In the genomic region with DNA sequence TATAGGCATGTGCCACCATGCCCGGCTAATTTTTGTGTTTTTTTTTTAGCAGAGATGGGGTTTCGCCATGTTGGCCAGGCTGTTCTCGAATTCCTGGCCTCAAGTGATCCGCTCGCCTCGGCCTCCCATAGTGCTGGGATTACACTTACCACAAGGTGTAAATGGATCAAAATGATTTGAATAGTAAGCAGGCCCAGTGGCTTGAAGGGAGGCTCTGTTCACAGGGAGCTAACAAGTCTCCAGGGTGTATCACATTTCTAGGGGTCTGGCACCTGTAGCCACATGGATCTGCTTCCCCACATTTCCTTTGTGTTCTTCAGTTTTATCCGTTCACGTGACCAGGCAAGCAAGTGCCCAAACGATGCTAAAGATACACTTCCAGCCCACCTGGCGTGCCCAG, we compare ENCODE assay signal across 28 cellular contexts. TPM values are rescaled to one million over a fixed set of nuclear protein-coding genes. Genes with fewer than 3 reads are reported as not detected.
"Had no signal": no experiment of that assay in that cellular context is flagged by ENCODE, and none has a peak within 500 bp of the region (broad histone marks: within the 10 kb centered on the region; RNA-seq: fewer than 3 reads in every experiment).

No MANE protein-coding gene starts in this region.

- H3K27ac Mint-ChIP-seq: activated naive CD8-positive, alpha-beta T cell; activated T-helper 2 cell treated with anti-CD3 and anti-CD28 coated beads, Interferon-gamma antibody, Interleukin-2, Interleukin-4, amounts not matched to agents 10 μg/mL and 5 μg/mL and 100 μg/mL, durations not matched to agents 14 hours and 24 hours and 36 hours had no signal

- H3K27me3 ChIP-seq: adrenal gland, ascending aorta, brain microvascular endothelial cell, hepatocyte, ovary, right atrium auricular region, suprapubic skin, tibial nerve had no signal

- H3K27ac ChIP-seq: adrenal gland, ascending aorta, brain microvascular endothelial cell, hepatocyte, lower lobe of right lung, ovary, psoas muscle, right atrium auricular region, suprapubic skin, tibial nerve had no signal

- H3K36me3 Mint-ChIP-seq: activated naive CD8-positive, alpha-beta T cell had no signal

- H3K9me3 Mint-ChIP-seq: activated T-cell treated with anti-CD3 and anti-CD28 coated beads, Interleukin-2, amount 50 U/mL, for 4 hours; activated T-helper 2 cell treated with anti-CD3 and anti-CD28 coated beads, Interferon-gamma antibody, Interleukin-2, Interleukin-4, amounts not matched to agents 10 μg/mL and 5 μg/mL and 100 μg/mL, durations not matched to agents 14 hours and 24 hours and 36 hours; immature natural killer cell; naive thymus-derived CD4-positive, alpha-beta T cell had no signal

- H3K27me3 Mint-ChIP-seq: activated naive CD8-positive, alpha-beta T cell; naive thymus-derived CD4-positive, alpha-beta T cell had no signal

- ATAC-seq: activated T-cell treated with anti-CD3 and anti-CD28 coated beads, Interleukin-2, amount 50 U/mL, for 4 hours; left lobe of liver; lower lobe of right lung; naive thymus-derived CD4-positive, alpha-beta T cell; psoas muscle; stimulated activated naive CD8-positive, alpha-beta T cell treated with anti-CD3 and anti-CD28 coated beads, Interleukin-15, Interleukin-2, amounts not matched to agents 100 U/mL and 50 U/mL, for 24 hours had no signal

- H3K9me3 ChIP-seq: adrenal gland, ascending aorta, lower lobe of right lung, ovary, psoas muscle, right atrium auricular region, suprapubic skin, tibial nerve had no signal

- H3K4me3 ChIP-seq: adrenal gland, ascending aorta, hepatocyte, lower lobe of right lung, ovary, psoas muscle, right atrium auricular region, suprapubic skin, tibial nerve had no signal

- DNase-seq: activated CD4-positive, alpha-beta T cell treated with anti-CD3 and anti-CD28 coated beads for 1 hour; activated CD4-positive, alpha-beta T cell treated with anti-CD3 and anti-CD28 coated beads, Interleukin-2, amount 50 U/mL, for 1 hour; activated naive CD4-positive, alpha-beta T cell; activated T-cell treated with anti-CD3 and anti-CD28 coated beads, Interleukin-2, amount 50 U/mL, for 4 hours; adrenal gland; brain microvascular endothelial cell; central memory CD4-positive, alpha-beta T cell; dermis blood vessel endothelial cell; effector CD8-positive, alpha-beta T cell; foreskin melanocyte; immature natural killer cell; lower lobe of right lung; ovary; psoas muscle; stimulated activated CD4-positive, alpha-beta T cell treated with anti-CD3 and anti-CD28 coated beads, Interleukin-4, amount 100 ng/mL, for 4 hours; stimulated activated naive CD8-positive, alpha-beta T cell treated with anti-CD3 and anti-CD28 coated beads, Interleukin-15, Interleukin-2, amounts not matched to agents 100 U/mL and 50 U/mL, for 24 hours had no signal

- H3K4me3 Mint-ChIP-seq: activated naive CD8-positive, alpha-beta T cell had no signal

- H3K36me3 ChIP-seq: ascending aorta, brain microvascular endothelial cell, lower lobe of right lung, ovary, right atrium auricular region had no signal

RNA-seq across cellular contexts. Expression of gene CNFN, which starts 13.5 kb away (rescaled TPM):
- total RNA-seq: activated T-cell treated with anti-CD3 and anti-CD28 coated beads, Interleukin-2, amount 50 U/mL, for 4 hours; activated T-helper 2 cell treated with anti-CD3 and anti-CD28 coated beads, Interferon-gamma antibody, Interleukin-2, Interleukin-4, amounts not matched to agents 10 μg/mL and 5 μg/mL and 100 μg/mL, durations not matched to agents 14 hours and 24 hours and 36 hours; ascending aorta; dermis blood vessel endothelial cell; kidney epithelial cell; left lobe of liver; lower lobe of right lung; ovary; psoas muscle had no signal

RNA-seq across cellular contexts. Expression of gene CXCL17, which starts 39.2 kb away (rescaled TPM):
- total RNA-seq: activated T-cell treated with anti-CD3 and anti-CD28 coated beads, Interleukin-2, amount 50 U/mL, for 4 hours; activated T-helper 2 cell treated with anti-CD3 and anti-CD28 coated beads, Interferon-gamma antibody, Interleukin-2, Interleukin-4, amounts not matched to agents 10 μg/mL and 5 μg/mL and 100 μg/mL, durations not matched to agents 14 hours and 24 hours and 36 hours; ascending aorta; dermis blood vessel endothelial cell; kidney epithelial cell; left lobe of liver; mesenteric fat pad; naive thymus-derived CD4-positive, alpha-beta T cell; psoas muscle; right atrium auricular region; T-helper 2 cell treated with Interferon-gamma antibody and Interleukin-4, amounts not matched to agents 100 ng/mL and 5 ng/mL, for 36 hours; tibial nerve had no signal
- polyA plus RNA-seq: immature natural killer cell, ovary had no signal
